ENCODE assay signal across 17 cellular contexts in genomic region chrX:107936434-107936730, GRCh38. TPM values are rescaled to one million over a fixed set of nuclear protein-coding genes. Genes with fewer than 3 reads are reported as not detected.
DNase-seq lines count a peak whose midpoint lies in the region; ATAC-seq and TF ChIP-seq lines count a peak whose summit lies in the region.
"Had no signal": no experiment of that assay in that cellular context is flagged by ENCODE, and none has a peak within 500 bp of the region (broad histone marks: within the 10 kb centered on the region; RNA-seq: fewer than 3 reads in every experiment).

No MANE protein-coding gene starts in this region.

- H3K36me3 ChIP-seq in GM23248 (ENCODE audit: low read depth) (no peaks in the 10 kb centered on the region), RWPE2 (ENCODE audit: low read depth) (peaks cover 28% of the 10 kb centered on the region), testis (ENCODE audit: low read depth, missing control alignments) (no peaks in the 10 kb centered on the region)
- H3K36me3 ChIP-seq: BLaER1 had no signal

- peaks cover 5% of the 10 kb centered on the region for H3K4me1 Mint-ChIP-seq in nephron progenitor cell

- H3K27ac Mint-ChIP-seq in nephron progenitor cell = no peak overlapping the region

- DNase-seq in GM23248 = no peak
- DNase-seq in RWPE2 (ENCODE audit: low spot score) = no peak
- no peak for DNase-seq in fibroblast of mammary gland (ENCODE audit: low read depth)
- DNase-seq in nephron progenitor cell = no peak
- no peak for DNase-seq in SHP77 (lab: John Stamatoyannopoulos, UW)
- no peak for DNase-seq in NCI-H526 (lab: John Stamatoyannopoulos, UW)
- DNase-seq in activated CD4-positive, alpha-beta T cell treated with anti-CD3 and anti-CD28 coated beads for 48 hours = no peak
- DNase-seq in testis = no peak
- DNase-seq: activated CD4-positive, alpha-beta T cell treated with anti-CD3 and anti-CD28 coated beads, Interleukin-2, amount 50 U/mL, for 1 hour; DMS79; NCI-H774; Right ventricle myocardium superior had no signal

- H4K20me1 ChIP-seq in GM23248 (ENCODE audit: insufficient read depth) = no peaks in the 10 kb centered on the region
- H4K20me1 ChIP-seq: BLaER1 had no signal

- no peaks in the 10 kb centered on the region for H3K36me3 Mint-ChIP-seq in nephron progenitor cell (ENCODE audit: low read depth)

- H3K9me3 Mint-ChIP-seq in nephron progenitor cell = peaks cover 33% of the 10 kb centered on the region

- H3K4me1 ChIP-seq in GM23248 (ENCODE audit: insufficient read depth) (no peaks in the 10 kb centered on the region), RWPE2 (ENCODE audit: insufficient read depth, poor library complexity, severe bottlenecking) (peaks cover 4% of the 10 kb centered on the region), testis (no peaks in the 10 kb centered on the region)
- H3K4me1 ChIP-seq: BLaER1 had no signal

- 6 to 11% methylated on average over 9 to 16 of the region's 16 CpGs for WGBS in GM23248 (ENCODE audit: low coverage in 1 of 2, low lambda C conversion rate in 2 of 2, missing lambda C conversion rate in 2 of 2), 2 experiments
- 63 to 67% methylated on average over 8 to 10 of the region's 16 CpGs for WGBS in testis, 2 donors

- no peak for ATAC-seq in RWPE2 (ENCODE audit: low read depth)

- peak overlapping the region; percentile 53; the same call in 1 of the 2 replicates for H3K4me3 ChIP-seq in GM23248
- H3K4me3 ChIP-seq in RWPE2 (ENCODE audit: severe bottlenecking) = peak overlapping the region; percentile 44
- H3K4me3 ChIP-seq in fibroblast of mammary gland (ENCODE audit: control insufficient read depth, low read depth, low read length) = peak overlapping the region; percentile 45
- H3K4me3 ChIP-seq in testis = no peak overlapping the region
- H3K4me3 ChIP-seq: BLaER1 had no signal

- peaks cover 33% of the 10 kb centered on the region for H3K27me3 Mint-ChIP-seq in nephron progenitor cell (ENCODE audit: low read depth, poor library complexity)

- H2AFZ ChIP-seq in GM23248 = no peak overlapping the region

- no peak overlapping the region for H3K4me2 ChIP-seq in GM23248 (ENCODE audit: unreplicated experiment)
- H3K4me2 ChIP-seq: BLaER1 had no signal

- H3K9ac ChIP-seq in GM23248 = no peak overlapping the region
- H3K9ac ChIP-seq: BLaER1 had no signal

- H3K9me2 ChIP-seq in GM23248 (ENCODE audit: insufficient read depth) = no peaks in the 10 kb centered on the region

- intact Hi-C loops in testis (cut with DNase I; ENCODE audit: low total_unique reads) = no loop called here

- H3K27ac ChIP-seq in GM23248 = no peak overlapping the region
- peak overlapping the region; percentile 87 for H3K27ac ChIP-seq in RWPE2 (ENCODE audit: poor library complexity, severe bottlenecking)
- no peak overlapping the region for H3K27ac ChIP-seq in testis
- H3K27ac ChIP-seq: BLaER1, dorsolateral prefrontal cortex had no signal

- TF ChIP-seq POLR2A in testis (IDR thresholded peaks at IDR 0.05) = no peak

- H3K27me3 ChIP-seq in GM23248 (replicated peaks; ENCODE audit: insufficient read depth) = no peaks in the 10 kb centered on the region
- H3K27me3 ChIP-seq in RWPE2 (ENCODE audit: insufficient read depth, poor library complexity, severe bottlenecking) = no peaks in the 10 kb centered on the region
- H3K27me3 ChIP-seq in testis = no peaks in the 10 kb centered on the region

- peak overlapping the region; percentile 78 for H3K4me3 Mint-ChIP-seq in nephron progenitor cell

- in situ Hi-C loops in GM23248 (cut with MboI) = no loop called here

- H3K9me3 ChIP-seq in GM23248 (ENCODE audit: low read depth) (no peaks in the 10 kb centered on the region), RWPE2 (ENCODE audit: severe bottlenecking) (no peaks in the 10 kb centered on the region), testis (no peaks in the 10 kb centered on the region)

- TF ChIP-seq CTCF in RWPE2 (IDR thresholded peaks at IDR 0.05; ENCODE audit: poor library complexity, severe bottlenecking) (no peak), fibroblast of mammary gland (conservative IDR thresholded peaks at IDR 0.05; ENCODE audit: control insufficient read depth, insufficient read depth, low read depth, low read length) (no peak), nephron progenitor cell (IDR thresholded peaks at IDR 0.05) (no peak), testis (IDR thresholded peaks at IDR 0.05) (no peak)

- no peaks in the 10 kb centered on the region for H3K79me2 ChIP-seq in GM23248 (ENCODE audit: insufficient read depth)

- no peaks in the 10 kb centered on the region for H3F3A ChIP-seq in GM23248 (ENCODE audit: insufficient read depth)

RNA-seq across cellular contexts. Expression of gene TEX13B, which starts 45.8 kb away (rescaled TPM):
- total RNA-seq in GM23248 (2014; rRNA removed; shearing (Covaris generic)) = not detected in 2 replicates
- polyA plus RNA-seq in GM23248 (2016; fragmentation: Nextera tagmentation; extraction: Ambion mirVana) (not detected in 2 replicates), testis (ENCODE audit: insufficient read depth, low read depth, low replicate concordance) (0.34 TPM)
- 1 to 10 TPM in 1 of 2 donors, under 1 TPM in 1; 0.81 to 1.7 TPM for total RNA-seq in testis
- total RNA-seq: dorsolateral prefrontal cortex, fibroblast of villous mesenchyme, mucosa of gallbladder, Right ventricle myocardium superior had no signal
- polyA plus RNA-seq: thymus had no signal

Comparison
In these comparisons a context has a peak if more than half of its experiments do, and no peak if none do; other contexts are left out.
1. H3K4me3 ChIP-seq: peak in GM23248 (single experiment), RWPE2 (single experiment) and fibroblast of mammary gland (single experiment); none in testis (0 of 2).